Comparison of ENCODE assay signal across 34 cellular contexts in the genomic region with DNA sequence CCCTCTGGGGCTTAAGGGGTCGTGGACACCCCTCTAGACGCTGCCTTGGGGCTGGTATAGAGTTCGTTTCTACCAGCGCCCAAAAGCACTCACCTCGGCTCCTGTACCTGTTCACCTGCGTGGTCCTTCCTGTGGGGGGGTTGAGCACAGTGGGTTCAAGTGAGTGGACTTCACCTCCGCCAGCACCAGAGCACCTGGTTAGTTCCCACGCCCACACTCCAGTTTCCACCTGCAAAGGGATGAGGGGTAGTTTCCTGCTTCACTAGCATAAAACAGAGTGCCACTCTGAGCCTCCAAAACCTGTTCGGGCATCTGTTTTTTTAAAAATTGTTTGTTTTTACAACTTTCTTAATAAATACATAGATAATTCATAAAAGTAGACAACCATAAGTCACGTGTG.
"Had no signal": no experiment of that assay in that cellular context is flagged by ENCODE, and none has a peak within 500 bp of the region (broad histone marks: within the 10 kb centered on the region; RNA-seq: fewer than 3 reads in every experiment).

No MANE protein-coding gene starts in this region.

- H3K4me3 ChIP-seq: adrenal gland, cardiac muscle cell had no signal

- H3K9me3 ChIP-seq: adrenal gland had no signal

- H3K4me1 ChIP-seq: adrenal gland had no signal

- H3K27ac ChIP-seq: adrenal gland, cardiac muscle cell, VCaP had no signal

- FAIRE-seq: astrocyte, bronchial epithelial cell, TTC549 had no signal

- DNase-seq: activated B cell treated with CpG ODN at 0.5 μM for 24 hours; activated CD4-positive, alpha-beta memory T cell treated with anti-CD3 and anti-CD28 coated beads for 36 hours; activated CD4-positive, alpha-beta T cell treated with anti-CD3 and anti-CD28 coated beads for 4 hours; activated CD4-positive, alpha-beta T cell treated with anti-CD3 and anti-CD28 coated beads, Interleukin-2, amount 10 ng/mL, durations not matched to agents 24 days and 14 days; activated CD4-positive, alpha-beta T cell treated with anti-CD3 and anti-CD28 coated beads, Interleukin-2, amount 50 U/mL, for 1 hour; activated CD4-positive, alpha-beta T cell treated with anti-CD3 and anti-CD28 coated beads, Interleukin-2, amount 50 U/mL, for 4 hours; activated CD4-positive, CD25-positive, alpha-beta regulatory T cell treated with anti-CD3 and anti-CD28 coated beads, Interleukin-2, amount 50 U/mL, for 72 hours; activated CD8-positive, alpha-beta memory T cell treated with anti-CD3 and anti-CD28 coated beads, Interleukin-2, amount 50 U/mL, for 4 hours; activated CD8-positive, alpha-beta T cell treated with anti-CD3 and anti-CD28 coated beads for 36 hours; activated effector memory CD4-positive, alpha-beta T cell treated with anti-CD3 and anti-CD28 coated beads, Interleukin-2, amount 50 U/mL, for 16 hours; activated gamma-delta T cell treated with Interleukin-2 at 50 U/mL for 16 hours; activated naive CD4-positive, alpha-beta T cell; activated naive CD4-positive, alpha-beta T cell treated with anti-CD3 and anti-CD28 coated beads for 36 hours; activated naive CD4-positive, alpha-beta T cell treated with anti-CD3 and anti-CD28 coated beads, Interleukin-2, amount 50 U/mL, for 16 hours; activated naive CD8-positive, alpha-beta T cell treated with anti-CD3 and anti-CD28 coated beads for 36 hours; activated T-cell treated with anti-CD3 and anti-CD28 coated beads for 4 hours; activated T-cell treated with anti-CD3 and anti-CD28 coated beads, Interleukin-2, amount 50 U/mL, for 1 hour; activated T-cell treated with anti-CD3 and anti-CD28 coated beads, Interleukin-2, amount 50 U/mL, for 4 hours; activated T-cell treated with anti-CD3 and anti-CD28 coated beads, Interleukin-2, amount 50 U/mL, for 72 hours; adrenal gland; amniotic stem cell; aorta; caudate nucleus; cerebellar nuclear complex; T-helper 1 cell; T-helper 2 cell; T-helper 9 cell had no signal

- ATAC-seq: activated CD8-positive, alpha-beta T cell treated with anti-CD3 and anti-CD28 coated beads for 36 hours; activated naive CD4-positive, alpha-beta T cell treated with anti-CD3 and anti-CD28 coated beads, Interleukin-2, amount 50 U/mL, for 72 hours; activated T-cell treated with anti-CD3 and anti-CD28 coated beads, Interleukin-2, amount 50 U/mL, for 4 hours; activated T-cell treated with anti-CD3 and anti-CD28 coated beads, Interleukin-2, amount 50 U/mL, for 72 hours; activated T-helper 17 cell treated with anti-CD3 and anti-CD28 coated beads, Interleukin-2, amount 50 U/mL, for 72 hours had no signal

- H3K36me3 ChIP-seq: adrenal gland, cardiac muscle cell had no signal

- H3K27me3 ChIP-seq: adrenal gland, cardiac muscle cell had no signal
